Comparison of ENCODE assay signal across 1 cellular context in the genomic region with DNA sequence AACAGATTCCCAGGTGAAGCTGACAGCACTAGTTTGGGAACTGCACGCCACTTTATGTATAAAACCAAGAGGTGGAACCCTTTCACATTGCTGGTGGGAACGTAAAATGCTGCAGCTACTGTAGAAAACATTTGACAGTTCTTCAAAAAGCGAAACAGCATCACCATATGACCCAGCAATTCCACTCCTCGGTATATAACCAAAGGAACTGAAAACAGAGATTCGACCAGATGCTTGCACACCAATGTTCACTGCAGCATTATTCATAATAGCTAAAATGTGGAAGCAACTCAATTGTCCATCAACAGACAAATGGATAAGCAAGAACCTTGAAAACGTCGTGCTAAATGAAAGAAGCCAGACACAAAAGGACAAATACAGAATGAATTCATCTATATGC.
TF ChIP-seq lines count a peak whose summit lies in the region.

No MANE protein-coding gene starts in this region.

TF ChIP-seq in GM12878, 131 proteins besides CTCF, POLR2A, EP300 and RAD21 (continues in another document):
- TF ChIP-seq, protein P1, sequence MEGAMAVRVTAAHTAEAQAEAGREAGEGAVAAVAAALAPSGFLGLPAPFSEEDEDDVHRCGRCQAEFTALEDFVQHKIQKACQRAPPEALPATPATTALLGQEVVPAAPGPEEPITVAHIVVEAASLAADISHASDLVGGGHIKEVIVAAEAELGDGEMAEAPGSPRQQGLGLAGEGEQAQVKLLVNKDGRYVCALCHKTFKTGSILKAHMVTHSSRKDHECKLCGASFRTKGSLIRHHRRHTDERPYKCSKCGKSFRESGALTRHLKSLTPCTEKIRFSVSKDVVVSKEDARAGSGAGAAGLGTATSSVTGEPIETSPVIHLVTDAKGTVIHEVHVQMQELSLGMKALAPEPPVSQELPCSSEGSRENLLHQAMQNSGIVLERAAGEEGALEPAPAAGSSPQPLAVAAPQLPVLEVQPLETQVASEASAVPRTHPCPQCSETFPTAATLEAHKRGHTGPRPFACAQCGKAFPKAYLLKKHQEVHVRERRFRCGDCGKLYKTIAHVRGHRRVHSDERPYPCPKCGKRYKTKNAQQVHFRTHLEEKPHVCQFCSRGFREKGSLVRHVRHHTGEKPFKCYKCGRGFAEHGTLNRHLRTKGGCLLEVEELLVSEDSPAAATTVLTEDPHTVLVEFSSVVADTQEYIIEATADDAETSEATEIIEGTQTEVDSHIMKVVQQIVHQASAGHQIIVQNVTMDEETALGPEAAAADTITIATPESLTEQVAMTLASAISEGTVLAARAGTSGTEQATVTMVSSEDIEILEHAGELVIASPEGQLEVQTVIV (IDR thresholded peaks at IDR 0.05; ENCODE audit: borderline replicate concordance, partially characterized antibody), result no peak
- TF ChIP-seq, protein P2, sequence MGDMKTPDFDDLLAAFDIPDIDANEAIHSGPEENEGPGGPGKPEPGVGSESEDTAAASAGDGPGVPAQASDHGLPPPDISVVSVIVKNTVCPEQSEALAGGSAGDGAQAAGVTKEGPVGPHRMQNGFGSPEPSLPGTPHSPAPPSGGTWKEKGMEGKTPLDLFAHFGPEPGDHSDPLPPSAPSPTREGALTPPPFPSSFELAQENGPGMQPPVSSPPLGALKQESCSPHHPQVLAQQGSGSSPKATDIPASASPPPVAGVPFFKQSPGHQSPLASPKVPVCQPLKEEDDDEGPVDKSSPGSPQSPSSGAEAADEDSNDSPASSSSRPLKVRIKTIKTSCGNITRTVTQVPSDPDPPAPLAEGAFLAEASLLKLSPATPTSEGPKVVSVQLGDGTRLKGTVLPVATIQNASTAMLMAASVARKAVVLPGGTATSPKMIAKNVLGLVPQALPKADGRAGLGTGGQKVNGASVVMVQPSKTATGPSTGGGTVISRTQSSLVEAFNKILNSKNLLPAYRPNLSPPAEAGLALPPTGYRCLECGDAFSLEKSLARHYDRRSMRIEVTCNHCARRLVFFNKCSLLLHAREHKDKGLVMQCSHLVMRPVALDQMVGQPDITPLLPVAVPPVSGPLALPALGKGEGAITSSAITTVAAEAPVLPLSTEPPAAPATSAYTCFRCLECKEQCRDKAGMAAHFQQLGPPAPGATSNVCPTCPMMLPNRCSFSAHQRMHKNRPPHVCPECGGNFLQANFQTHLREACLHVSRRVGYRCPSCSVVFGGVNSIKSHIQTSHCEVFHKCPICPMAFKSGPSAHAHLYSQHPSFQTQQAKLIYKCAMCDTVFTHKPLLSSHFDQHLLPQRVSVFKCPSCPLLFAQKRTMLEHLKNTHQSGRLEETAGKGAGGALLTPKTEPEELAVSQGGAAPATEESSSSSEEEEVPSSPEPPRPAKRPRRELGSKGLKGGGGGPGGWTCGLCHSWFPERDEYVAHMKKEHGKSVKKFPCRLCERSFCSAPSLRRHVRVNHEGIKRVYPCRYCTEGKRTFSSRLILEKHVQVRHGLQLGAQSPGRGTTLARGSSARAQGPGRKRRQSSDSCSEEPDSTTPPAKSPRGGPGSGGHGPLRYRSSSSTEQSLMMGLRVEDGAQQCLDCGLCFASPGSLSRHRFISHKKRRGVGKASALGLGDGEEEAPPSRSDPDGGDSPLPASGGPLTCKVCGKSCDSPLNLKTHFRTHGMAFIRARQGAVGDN (IDR thresholded peaks at IDR 0.05), result peak; percentile 64
- TF ChIP-seq MTA2 (IDR thresholded peaks at IDR 0.05; ENCODE audit: low read depth) (peak; percentile 57; the same call in 1 of the 2 replicates), SMARCA5 (IDR thresholded peaks at IDR 0.05) (0 out of 2 replicates have a peak, but pooled peaks have one; percentile 52), HCFC1 (IDR thresholded peaks at IDR 0.05; ENCODE audit: low read length) (no peak), IRF4 (IDR thresholded peaks at IDR 0.05; ENCODE audit: low read depth, low read length) (peak; percentile 88), IKZF2 (IDR thresholded peaks at IDR 0.05) (peak; percentile 78 to 83; a peak in 3 of 4 replicates), TCF7 (IDR thresholded peaks at IDR 0.05; ENCODE audit: borderline replicate concordance) (no peak), MYB (IDR thresholded peaks at IDR 0.05; ENCODE audit: borderline replicate concordance, low read depth, low read length) (0 out of 2 replicates have a peak, but pooled peaks have one; percentile 35), SMAD1 (IDR thresholded peaks at IDR 0.05; ENCODE audit: low read depth, partially characterized antibody) (no peak), MEF2B (IDR thresholded peaks at IDR 0.05; ENCODE audit: partially characterized antibody, poor library complexity, severe bottlenecking) (peak; percentile 53), TCF3 (IDR thresholded peaks at IDR 0.05; ENCODE audit: borderline replicate concordance, insufficient read depth, low read depth, low read length) (peak; percentile 55; the same call in 1 of the 2 replicates), EED (IDR thresholded peaks at IDR 0.05; ENCODE audit: low read depth) (peak; percentile 57; the same call in 1 of the 2 replicates), POU2F2 (IDR thresholded peaks at IDR 0.05; ENCODE audit: borderline replicate concordance, low read depth, low read length) (peak; percentile 71; the same call in 1 of the 3 replicates), POLR2AphosphoS5 (IDR thresholded peaks at IDR 0.05; ENCODE audit: low read length) (no peak), BACH1 (IDR thresholded peaks at IDR 0.05; ENCODE audit: borderline replicate concordance) (peak; percentile 63; the same call in 1 of the 2 replicates), GABPA (IDR thresholded peaks at IDR 0.05; ENCODE audit: low read depth) (0 out of 2 replicates have a peak, but pooled peaks have one; percentile 35), MEF2A (IDR thresholded peaks at IDR 0.05; ENCODE audit: insufficient read depth, low read depth, low read length) (0 out of 2 replicates have a peak, but pooled peaks have one; percentile 25), RUNX3 (IDR thresholded peaks at IDR 0.05; ENCODE audit: low read length) (peak; percentile 84), NFIC (IDR thresholded peaks at IDR 0.05; ENCODE audit: low read depth, low read length) (peak; percentile 74), DPF2 (IDR thresholded peaks at IDR 0.05) (peak; percentile 66; the same call in 1 of the 2 replicates), TCF12 (IDR thresholded peaks at IDR 0.05; ENCODE audit: low read depth, low read length) (peak; percentile 64; the same call in 1 of the 2 replicates), NFYA (IDR thresholded peaks at IDR 0.05; ENCODE audit: borderline replicate concordance, low read depth, low read length) (no peak), JUND (IDR thresholded peaks at IDR 0.05; ENCODE audit: low read depth, low read length) (peak; percentile 8; the same call in 1 of the 2 replicates), ZZZ3 (IDR thresholded peaks at IDR 0.05; ENCODE audit: control insufficient read depth, insufficient read length, low read depth) (no peak), SPI1 (IDR thresholded peaks at IDR 0.05; ENCODE audit: borderline replicate concordance, insufficient read depth, low read depth, low read length) (peak; percentile 91), ZNF207 (IDR thresholded peaks at IDR 0.05; ENCODE audit: borderline replicate concordance) (no peak), STAT3 (IDR thresholded peaks at IDR 0.05; ENCODE audit: low read depth, low read length) (no peak), MXI1 (IDR thresholded peaks at IDR 0.05; ENCODE audit: low read depth, low read length) (0 out of 2 replicates have a peak, but pooled peaks have one; percentile 45), ATF7 (IDR thresholded peaks at IDR 0.05; ENCODE audit: low read depth) (peak; percentile 69), PAX5 (IDR thresholded peaks at IDR 0.05; ENCODE audit: borderline replicate concordance, low read depth, low read length) (peak; percentile 65; the same call in 1 of the 2 replicates), FOXM1 (IDR thresholded peaks at IDR 0.05; ENCODE audit: low read depth, low read length) (peak; percentile 79; the same call in 1 of the 2 replicates), ZNF217 (IDR thresholded peaks at IDR 0.05) (0 out of 2 replicates have a peak, but pooled peaks have one; percentile 4), LARP7 (IDR thresholded peaks at IDR 0.05) (no peak), ZNF24 (IDR thresholded peaks at IDR 0.05) (peak; percentile 74), JUNB (IDR thresholded peaks at IDR 0.05) (peak; percentile 33; the same call in 1 of the 2 replicates), TBL1XR1 (IDR thresholded peaks at IDR 0.05; ENCODE audit: low read depth, low read length) (peak; percentile 66; the same call in 1 of the 2 replicates), ASH2L (IDR thresholded peaks at IDR 0.05; ENCODE audit: borderline replicate concordance, low read depth) (no peak), IKZF1 (conservative IDR thresholded peaks at IDR 0.05) (peak; percentile 61), NR2C2 (IDR thresholded peaks at IDR 0.05; ENCODE audit: borderline replicate concordance, control insufficient read depth, insufficient read length, low read depth) (no peak), NBN (IDR thresholded peaks at IDR 0.05) (0 out of 2 replicates have a peak, but pooled peaks have one; percentile 72), SUPT20H (IDR thresholded peaks at IDR 0.05; ENCODE audit: borderline replicate concordance, control insufficient read depth, low read depth, low read length) (no peak), BCL11A (IDR thresholded peaks at IDR 0.05; ENCODE audit: low read depth, low read length) (peak; percentile 57; the same call in 1 of the 2 replicates), CREB1 (IDR thresholded peaks at IDR 0.05; ENCODE audit: low read depth) (0 out of 2 replicates have a peak, but pooled peaks have one; percentile 14)
- TF ChIP-seq, protein P3, sequence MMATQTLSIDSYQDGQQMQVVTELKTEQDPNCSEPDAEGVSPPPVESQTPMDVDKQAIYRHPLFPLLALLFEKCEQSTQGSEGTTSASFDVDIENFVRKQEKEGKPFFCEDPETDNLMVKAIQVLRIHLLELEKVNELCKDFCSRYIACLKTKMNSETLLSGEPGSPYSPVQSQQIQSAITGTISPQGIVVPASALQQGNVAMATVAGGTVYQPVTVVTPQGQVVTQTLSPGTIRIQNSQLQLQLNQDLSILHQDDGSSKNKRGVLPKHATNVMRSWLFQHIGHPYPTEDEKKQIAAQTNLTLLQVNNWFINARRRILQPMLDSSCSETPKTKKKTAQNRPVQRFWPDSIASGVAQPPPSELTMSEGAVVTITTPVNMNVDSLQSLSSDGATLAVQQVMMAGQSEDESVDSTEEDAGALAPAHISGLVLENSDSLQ (IDR thresholded peaks at IDR 0.05), result peak; percentile 77
- TF ChIP-seq, protein P4, sequence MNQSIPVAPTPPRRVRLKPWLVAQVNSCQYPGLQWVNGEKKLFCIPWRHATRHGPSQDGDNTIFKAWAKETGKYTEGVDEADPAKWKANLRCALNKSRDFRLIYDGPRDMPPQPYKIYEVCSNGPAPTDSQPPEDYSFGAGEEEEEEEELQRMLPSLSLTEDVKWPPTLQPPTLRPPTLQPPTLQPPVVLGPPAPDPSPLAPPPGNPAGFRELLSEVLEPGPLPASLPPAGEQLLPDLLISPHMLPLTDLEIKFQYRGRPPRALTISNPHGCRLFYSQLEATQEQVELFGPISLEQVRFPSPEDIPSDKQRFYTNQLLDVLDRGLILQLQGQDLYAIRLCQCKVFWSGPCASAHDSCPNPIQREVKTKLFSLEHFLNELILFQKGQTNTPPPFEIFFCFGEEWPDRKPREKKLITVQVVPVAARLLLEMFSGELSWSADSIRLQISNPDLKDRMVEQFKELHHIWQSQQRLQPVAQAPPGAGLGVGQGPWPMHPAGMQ (IDR thresholded peaks at IDR 0.05; ENCODE audit: borderline replicate concordance), result no peak
- TF ChIP-seq, protein P5, sequence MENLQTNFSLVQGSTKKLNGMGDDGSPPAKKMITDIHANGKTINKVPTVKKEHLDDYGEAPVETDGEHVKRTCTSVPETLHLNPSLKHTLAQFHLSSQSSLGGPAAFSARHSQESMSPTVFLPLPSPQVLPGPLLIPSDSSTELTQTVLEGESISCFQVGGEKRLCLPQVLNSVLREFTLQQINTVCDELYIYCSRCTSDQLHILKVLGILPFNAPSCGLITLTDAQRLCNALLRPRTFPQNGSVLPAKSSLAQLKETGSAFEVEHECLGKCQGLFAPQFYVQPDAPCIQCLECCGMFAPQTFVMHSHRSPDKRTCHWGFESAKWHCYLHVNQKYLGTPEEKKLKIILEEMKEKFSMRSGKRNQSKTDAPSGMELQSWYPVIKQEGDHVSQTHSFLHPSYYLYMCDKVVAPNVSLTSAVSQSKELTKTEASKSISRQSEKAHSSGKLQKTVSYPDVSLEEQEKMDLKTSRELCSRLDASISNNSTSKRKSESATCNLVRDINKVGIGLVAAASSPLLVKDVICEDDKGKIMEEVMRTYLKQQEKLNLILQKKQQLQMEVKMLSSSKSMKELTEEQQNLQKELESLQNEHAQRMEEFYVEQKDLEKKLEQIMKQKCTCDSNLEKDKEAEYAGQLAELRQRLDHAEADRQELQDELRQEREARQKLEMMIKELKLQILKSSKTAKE (IDR thresholded peaks at IDR 0.05; ENCODE audit: low read depth, poor library complexity, severe bottlenecking), result peak; percentile 82
- TF ChIP-seq, protein P6, sequence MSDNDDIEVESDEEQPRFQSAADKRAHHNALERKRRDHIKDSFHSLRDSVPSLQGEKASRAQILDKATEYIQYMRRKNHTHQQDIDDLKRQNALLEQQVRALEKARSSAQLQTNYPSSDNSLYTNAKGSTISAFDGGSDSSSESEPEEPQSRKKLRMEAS (IDR thresholded peaks at IDR 0.05; ENCODE audit: low read depth, low read length), result no peak
- TF ChIP-seq, protein P7, sequence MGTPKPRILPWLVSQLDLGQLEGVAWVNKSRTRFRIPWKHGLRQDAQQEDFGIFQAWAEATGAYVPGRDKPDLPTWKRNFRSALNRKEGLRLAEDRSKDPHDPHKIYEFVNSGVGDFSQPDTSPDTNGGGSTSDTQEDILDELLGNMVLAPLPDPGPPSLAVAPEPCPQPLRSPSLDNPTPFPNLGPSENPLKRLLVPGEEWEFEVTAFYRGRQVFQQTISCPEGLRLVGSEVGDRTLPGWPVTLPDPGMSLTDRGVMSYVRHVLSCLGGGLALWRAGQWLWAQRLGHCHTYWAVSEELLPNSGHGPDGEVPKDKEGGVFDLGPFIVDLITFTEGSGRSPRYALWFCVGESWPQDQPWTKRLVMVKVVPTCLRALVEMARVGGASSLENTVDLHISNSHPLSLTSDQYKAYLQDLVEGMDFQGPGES (IDR thresholded peaks at IDR 0.05), result no peak
- TF ChIP-seq, protein P8, sequence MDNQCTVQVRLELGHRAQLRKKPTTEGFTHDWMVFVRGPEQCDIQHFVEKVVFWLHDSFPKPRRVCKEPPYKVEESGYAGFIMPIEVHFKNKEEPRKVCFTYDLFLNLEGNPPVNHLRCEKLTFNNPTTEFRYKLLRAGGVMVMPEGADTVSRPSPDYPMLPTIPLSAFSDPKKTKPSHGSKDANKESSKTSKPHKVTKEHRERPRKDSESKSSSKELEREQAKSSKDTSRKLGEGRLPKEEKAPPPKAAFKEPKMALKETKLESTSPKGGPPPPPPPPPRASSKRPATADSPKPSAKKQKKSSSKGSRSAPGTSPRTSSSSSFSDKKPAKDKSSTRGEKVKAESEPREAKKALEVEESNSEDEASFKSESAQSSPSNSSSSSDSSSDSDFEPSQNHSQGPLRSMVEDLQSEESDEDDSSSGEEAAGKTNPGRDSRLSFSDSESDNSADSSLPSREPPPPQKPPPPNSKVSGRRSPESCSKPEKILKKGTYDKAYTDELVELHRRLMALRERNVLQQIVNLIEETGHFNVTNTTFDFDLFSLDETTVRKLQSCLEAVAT (IDR thresholded peaks at IDR 0.05), result peak; percentile 43; the same call in 1 of the 2 replicates
